Comparison of ENCODE assay signal across 1 cellular context in genomic region chr5:76547891-76548524, GRCh38.
TF ChIP-seq lines count a peak whose summit lies in the region.

No MANE protein-coding gene starts in this region.

TF ChIP-seq in GM12878, 131 proteins besides CTCF, POLR2A, EP300 and RAD21 (continued from another document):
- TF ChIP-seq CBX3 (IDR thresholded peaks at IDR 0.05; ENCODE audit: borderline replicate concordance, low read depth), result no peak
- TF ChIP-seq SMAD5 (IDR thresholded peaks at IDR 0.05; ENCODE audit: low read depth), result no peak
- no peak for TF ChIP-seq NR2C1 (IDR thresholded peaks at IDR 0.05)
- no peak for TF ChIP-seq NFIC (IDR thresholded peaks at IDR 0.05; ENCODE audit: low read depth, low read length)
- TF ChIP-seq KAT2A (conservative IDR thresholded peaks at IDR 0.05; ENCODE audit: control insufficient read depth, low read depth, low read length), result no peak
- TF ChIP-seq KDM1A (IDR thresholded peaks at IDR 0.05; ENCODE audit: borderline replicate concordance), result no peak
- TF ChIP-seq MTA3 (IDR thresholded peaks at IDR 0.05; ENCODE audit: borderline replicate concordance, low read length), result no peak
- no peak for TF ChIP-seq ZBED1 (IDR thresholded peaks at IDR 0.05; ENCODE audit: borderline replicate concordance)
- no peak for TF ChIP-seq SREBF2 (IDR thresholded peaks at IDR 0.05; ENCODE audit: low read length)
- TF ChIP-seq CUX1 (IDR thresholded peaks at IDR 0.05; ENCODE audit: insufficient replicate concordance, low read depth, low read length), result peak; percentile 40
- no peak for TF ChIP-seq HSF1 (IDR thresholded peaks at IDR 0.05; ENCODE audit: low read depth, low read length)
- TF ChIP-seq SMARCA5 (IDR thresholded peaks at IDR 0.05), result no peak
- peak; percentile 55; the same call in 1 of the 2 replicates for TF ChIP-seq CBFB (IDR thresholded peaks at IDR 0.05; ENCODE audit: low read depth)
- TF ChIP-seq SIN3A (IDR thresholded peaks at IDR 0.05; ENCODE audit: low read depth, low read length), result no peak
- TF ChIP-seq TCF7 (IDR thresholded peaks at IDR 0.05; ENCODE audit: borderline replicate concordance), result no peak
- no peak for TF ChIP-seq HCFC1 (IDR thresholded peaks at IDR 0.05; ENCODE audit: low read length)
- 0 out of 2 replicates have a peak, but pooled peaks have one; percentile 2 for TF ChIP-seq JUNB (IDR thresholded peaks at IDR 0.05)
- no peak for TF ChIP-seq SRF (IDR thresholded peaks at IDR 0.05; ENCODE audit: low read depth in 2 of 2, low read length in 2 of 2)
- no peak for TF ChIP-seq ZNF622 (IDR thresholded peaks at IDR 0.05)
- TF ChIP-seq E2F4 (IDR thresholded peaks at IDR 0.05; ENCODE audit: low read depth, low read length), result no peak
- TF ChIP-seq SP1 (IDR thresholded peaks at IDR 0.05; ENCODE audit: low read depth, low read length), result no peak
- no peak for TF ChIP-seq GATAD2B (conservative IDR thresholded peaks at IDR 0.05; ENCODE audit: low read depth)
- TF ChIP-seq PAX5 (IDR thresholded peaks at IDR 0.05; ENCODE audit: borderline replicate concordance, low read depth, low read length), result peak; percentile 93
- TF ChIP-seq ASH2L (IDR thresholded peaks at IDR 0.05; ENCODE audit: borderline replicate concordance, low read depth), result 0 out of 2 replicates have a peak, but pooled peaks have one; percentile 5
